In genomic region chr6:166156942-166157341, GRCh38 we compare ENCODE assay signal across 1 cellular context.
TF ChIP-seq lines count a peak whose summit lies in the region.

No MANE protein-coding gene starts in this region.

TF ChIP-seq in GM23338, 12 proteins besides CTCF, POLR2A, EP300 and RAD21 (continued from another document):
- TF ChIP-seq ZNF462 (CRISPR knock-in tag; IDR thresholded peaks at IDR 0.05), result no peak
- no peak for TF ChIP-seq JUNB (IDR thresholded peaks at IDR 0.05; ENCODE audit: unreplicated experiment)
- no peak for TF ChIP-seq ZNF331 (CRISPR knock-in tag; IDR thresholded peaks at IDR 0.05; ENCODE audit: low read depth)
- no peak for TF ChIP-seq STAT1 (IDR thresholded peaks at IDR 0.05; ENCODE audit: unreplicated experiment)
- TF ChIP-seq NANOG (IDR thresholded peaks at IDR 0.05; ENCODE audit: borderline replicate concordance), result no peak
TF ChIP-seq in GM23338: peak in this region for 0.
